Comparison of ENCODE assay signal across 1 cellular context in genomic region chr1:81836007-81836626, GRCh38.
TF ChIP-seq lines count a peak whose summit lies in the region.

No MANE protein-coding gene starts in this region.

TF ChIP-seq in IMR-90, 13 proteins besides CTCF, POLR2A, EP300 and RAD21:
- no peak for TF ChIP-seq MAZ (IDR thresholded peaks at IDR 0.05; ENCODE audit: borderline replicate concordance, low read depth, low read length)
- no peak for TF ChIP-seq NFE2L2 (IDR thresholded peaks at IDR 0.05; ENCODE audit: low read depth, low read length)
- TF ChIP-seq CEBPB (IDR thresholded peaks at IDR 0.05; ENCODE audit: low read depth, low read length) = no peak
- no peak for TF ChIP-seq USF2 (IDR thresholded peaks at IDR 0.05; ENCODE audit: low read depth, low read length)
- TF ChIP-seq RCOR1 (IDR thresholded peaks at IDR 0.05; ENCODE audit: insufficient replicate concordance, low read length) = no peak
- TF ChIP-seq ELK1 (IDR thresholded peaks at IDR 0.05; ENCODE audit: borderline replicate concordance, low read depth, low read length) = no peak
